In genomic region chr13:73228546-73228945, GRCh38 we compare ENCODE assay signal across 7 cellular contexts.
DNase-seq lines count a peak whose midpoint lies in the region; ATAC-seq and TF ChIP-seq lines count a peak whose summit lies in the region.

No MANE protein-coding gene starts in this region.

- H3K79me2 ChIP-seq in KMS-11 (ENCODE audit: insufficient read depth, low read depth) (no peaks in the 10 kb centered on the region), Karpas-422 (ENCODE audit: low read length) (no peaks in the 10 kb centered on the region)

- no peak overlapping the region for H3K9ac ChIP-seq in KMS-11
- no peak overlapping the region for H3K9ac ChIP-seq in Karpas-422 (ENCODE audit: low read length)

- no peaks in the 10 kb centered on the region for H3K36me3 ChIP-seq in KMS-11 (ENCODE audit: insufficient read depth)
- no peaks in the 10 kb centered on the region for H3K36me3 ChIP-seq in mucosa of descending colon (ENCODE audit: low read depth)
- no peaks in the 10 kb centered on the region for H3K36me3 ChIP-seq in Karpas-422 (ENCODE audit: insufficient read depth, low read length)

- DNase-seq in EH (ENCODE audit: low read depth) (peak; percentile 34), amniotic epithelial cell (ENCODE audit: low read depth) (peak; percentile 14), mucosa of descending colon (no peak), mesenteric fat pad (ENCODE audit: low spot score) (no peak), CD1c-positive myeloid dendritic cell (ENCODE audit: extremely low spot score) (no peak), Karpas-422 (no peak)

- H3K4me1 ChIP-seq in KMS-11 (ENCODE audit: low read depth, poor library complexity, severe bottlenecking) (peaks cover 31% of the 10 kb centered on the region), mucosa of descending colon (ENCODE audit: low read depth) (peaks cover 5% of the 10 kb centered on the region), Karpas-422 (ENCODE audit: low read length) (no peaks in the 10 kb centered on the region)

- H3K4me3 ChIP-seq in KMS-11 (IDR thresholded peaks at IDR 0.05; ENCODE audit: insufficient read depth, low read depth, low read length) (no peak overlapping the region), mucosa of descending colon (no peak overlapping the region), Karpas-422 (ENCODE audit: low read length) (no peak overlapping the region)

- H2AFZ ChIP-seq in KMS-11 (ENCODE audit: low read depth) (no peak overlapping the region), Karpas-422 (ENCODE audit: low read length) (no peak overlapping the region)

- peaks cover 18% of the 10 kb centered on the region for H3K27me3 ChIP-seq in KMS-11 (ENCODE audit: insufficient read depth, low read depth)
- no peaks in the 10 kb centered on the region for H3K27me3 ChIP-seq in Karpas-422 (ENCODE audit: low read length)

- ATAC-seq in mucosa of descending colon = peak; percentile 69

- H3K4me2 ChIP-seq in KMS-11 = peak overlapping the region; percentile 6; the same call in 1 of the 2 replicates
- H3K4me2 ChIP-seq in Karpas-422 (ENCODE audit: low read depth, low read length, poor library complexity, severe bottlenecking) = no peak overlapping the region

- intact Hi-C loops in mucosa of descending colon (cut with DNase I, micrococcal nuclease) = no loop called here

- TF ChIP-seq CTCF in KMS-11 (conservative IDR thresholded peaks at IDR 0.05; ENCODE audit: low read depth, low read length) (no peak), mucosa of descending colon (IDR thresholded peaks at IDR 0.05) (no peak)

- no peaks in the 10 kb centered on the region for H3K9me3 ChIP-seq in mucosa of descending colon
- H3K9me3 ChIP-seq in Karpas-422 (ENCODE audit: low read length) = no peaks in the 10 kb centered on the region

- no peaks in the 10 kb centered on the region for H3K9me2 ChIP-seq in Karpas-422 (replicated peaks; ENCODE audit: insufficient read depth, low read length)

- no peak overlapping the region for H3K27ac ChIP-seq in KMS-11
- no peak overlapping the region for H3K27ac ChIP-seq in Karpas-422 (ENCODE audit: low read length)

- H4K20me1 ChIP-seq in KMS-11 (ENCODE audit: insufficient read depth) (no peaks in the 10 kb centered on the region), Karpas-422 (ENCODE audit: insufficient read depth, low read depth, low read length) (no peaks in the 10 kb centered on the region)

Comparison
In these comparisons a context has a peak if more than half of its experiments do, and no peak if none do; other contexts are left out.
1. DNase-seq: peak in EH (single experiment) and amniotic epithelial cell (single experiment); none in mucosa of descending colon (0 of 3), mesenteric fat pad (single experiment), CD1c-positive myeloid dendritic cell (single experiment) and Karpas-422 (single experiment).